19 cellular contexts compared by ENCODE assay signal in the genomic region with DNA sequence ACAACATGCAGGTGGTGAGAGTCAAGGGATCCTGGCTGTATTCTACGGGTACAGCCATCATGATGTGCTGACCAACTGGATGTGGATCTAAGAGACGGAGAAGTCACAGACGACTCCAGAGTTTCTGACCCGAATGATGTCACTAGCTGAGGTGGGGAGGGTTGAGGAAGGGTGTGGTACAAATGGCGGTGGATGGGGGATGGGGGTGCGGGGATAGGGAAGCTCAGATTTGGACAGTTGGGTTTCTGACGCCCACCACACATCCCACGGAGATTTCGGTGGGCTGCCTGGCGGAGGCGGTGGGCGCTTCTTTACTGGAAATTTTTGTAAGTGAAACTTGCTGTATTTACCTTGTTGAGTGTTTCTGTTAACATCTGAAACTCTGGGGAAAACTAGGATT.
DNase-seq lines count a peak whose midpoint lies in the region; ATAC-seq and TF ChIP-seq lines count a peak whose summit lies in the region.
"Had no signal": no experiment of that assay in that cellular context is flagged by ENCODE, and none has a peak within 500 bp of the region (broad histone marks: within the 10 kb centered on the region; RNA-seq: fewer than 3 reads in every experiment).

No MANE protein-coding gene starts in this region.

- POLR2A ChIA-PET in WTC11 (lab: Charles Lee) = no interaction called here
- POLR2A ChIA-PET in naive thymus-derived CD4-positive, alpha-beta T cell (lab: Charles Lee) = no interaction called here

- H3K4me3 ChIP-seq in naive thymus-derived CD4-positive, alpha-beta T cell (ENCODE audit: low read length) = no peak overlapping the region
- H3K4me3 ChIP-seq: BLaER1 treated with 17β-estradiol and CSF1 and Interleukin-3, amounts not matched to agents 10 nM and 100 nM; GM12878 had no signal

- H3K4me3 Mint-ChIP-seq in activated naive CD8-positive, alpha-beta T cell = peak overlapping the region; percentile 63
- H3K4me3 Mint-ChIP-seq in activated naive CD8-positive, alpha-beta T cell treated with anti-CD3 and anti-CD28 coated beads for 36 hours = no peak overlapping the region
- H3K4me3 Mint-ChIP-seq in WTC11 = peak overlapping the region; percentile 30
- peak overlapping the region in 6 of 10 donors; percentile 22 to 76 (median 36) for H3K4me3 Mint-ChIP-seq in naive thymus-derived CD4-positive, alpha-beta T cell
- peak overlapping the region; percentile 61 for H3K4me3 Mint-ChIP-seq in type B pancreatic cell

- no peak for DNase-seq in activated naive CD8-positive, alpha-beta T cell treated with anti-CD3 and anti-CD28 coated beads for 36 hours
- DNase-seq in WTC11 (ENCODE audit: low spot score) (no peak), type B pancreatic cell (ENCODE audit: extremely low spot score, unreplicated experiment) (no peak), KBM-7 (no peak), globus pallidus (ENCODE audit: low spot score) (no peak)
- no peak for DNase-seq in naive thymus-derived CD4-positive, alpha-beta T cell
- DNase-seq: DMS 273 treated with DMSO at 0.1 percent for 48 hours, GDM1, GM23248, MM.1S, NCI-H1092 treated with DMSO at 0.1 percent for 48 hours, NCI-H2081 treated with DMSO at 0.1 percent for 48 hours, NCI-H510A, Right ventricle myocardium superior had no signal

- no peaks in the 10 kb centered on the region for H3K9me3 ChIP-seq in naive thymus-derived CD4-positive, alpha-beta T cell (ENCODE audit: control insufficient read depth in 2 of 3, low read length in 3 of 3)
- H3K9me3 ChIP-seq: BLaER1 treated with 17β-estradiol and CSF1 and Interleukin-3, amounts not matched to agents 10 nM and 100 nM; Peyer's patch had no signal

- in situ Hi-C loops in KBM-7 (cut with MboI; ENCODE audit: low pct_unique_long_range_greater_than_20kb, low sequenced_read_pairs) = no loop called here

- intact Hi-C loops in naive thymus-derived CD4-positive, alpha-beta T cell (cut with micrococcal nuclease) = no loop called here

- peaks cover 36% of the 10 kb centered on the region for H3K27me3 Mint-ChIP-seq in activated naive CD8-positive, alpha-beta T cell
- H3K27me3 Mint-ChIP-seq in activated naive CD8-positive, alpha-beta T cell treated with anti-CD3 and anti-CD28 coated beads for 36 hours = peaks cover 35% of the 10 kb centered on the region
- H3K27me3 Mint-ChIP-seq in WTC11 (ENCODE audit: low read depth) (peaks cover 37% of the 10 kb centered on the region), type B pancreatic cell (peaks cover 76% of the 10 kb centered on the region)
- peaks cover 43 to 62% (median 52%) of the 10 kb centered on the region in 5 donors for H3K27me3 Mint-ChIP-seq in naive thymus-derived CD4-positive, alpha-beta T cell

- TF ChIP-seq CTCF in WTC11 (IDR thresholded peaks at IDR 0.05) (no peak), type B pancreatic cell (conservative IDR thresholded peaks at IDR 0.05) (no peak)

- H3K9me3 Mint-ChIP-seq in activated naive CD8-positive, alpha-beta T cell (ENCODE audit: low read depth) = no peaks in the 10 kb centered on the region
- no peaks in the 10 kb centered on the region for H3K9me3 Mint-ChIP-seq in activated naive CD8-positive, alpha-beta T cell treated with anti-CD3 and anti-CD28 coated beads for 36 hours
- H3K9me3 Mint-ChIP-seq in WTC11 = no peaks in the 10 kb centered on the region
- peaks cover 0 to 3% (median 0%) of the 10 kb centered on the region in 11 donors for H3K9me3 Mint-ChIP-seq in naive thymus-derived CD4-positive, alpha-beta T cell
- H3K9me3 Mint-ChIP-seq in type B pancreatic cell = no peaks in the 10 kb centered on the region

- peaks cover 0 to 3% of the 10 kb centered on the region in 2 donors for H3K4me1 ChIP-seq in naive thymus-derived CD4-positive, alpha-beta T cell (ENCODE audit: control insufficient read depth in 2 of 2, insufficient read depth in 2 of 2, low read length in 2 of 2)
- H3K4me1 ChIP-seq: BLaER1 treated with 17β-estradiol and CSF1 and Interleukin-3, amounts not matched to agents 10 nM and 100 nM had no signal

- H3K27me3 ChIP-seq in naive thymus-derived CD4-positive, alpha-beta T cell (ENCODE audit: control insufficient read depth in 2 of 2, insufficient read depth in 2 of 2, low read length in 2 of 2) = peaks cover 0 to 12% of the 10 kb centered on the region in 2 donors

- no peaks in the 10 kb centered on the region for H3K36me3 ChIP-seq in naive thymus-derived CD4-positive, alpha-beta T cell (ENCODE audit: control insufficient read depth in 2 of 3, insufficient read depth in 3 of 3, low read length in 3 of 3)
- H3K36me3 ChIP-seq: BLaER1 treated with 17β-estradiol and CSF1 and Interleukin-3, amounts not matched to agents 10 nM and 100 nM; Peyer's patch had no signal

- CTCF ChIA-PET in WTC11 (lab: Charles Lee) = interaction anchor here (1.0 to 3.5 kb wide), 5 partner anchors 15 to 187 kb away, joined by 5 to 14 read pairs (median 8); no protein-coding TSS in a partner anchor
- CTCF ChIA-PET in naive thymus-derived CD4-positive, alpha-beta T cell (lab: Charles Lee) = no interaction called here

- H3K36me3 Mint-ChIP-seq in activated naive CD8-positive, alpha-beta T cell = peaks cover 6% of the 10 kb centered on the region
- H3K36me3 Mint-ChIP-seq in activated naive CD8-positive, alpha-beta T cell treated with anti-CD3 and anti-CD28 coated beads for 36 hours = no peaks in the 10 kb centered on the region
- no peaks in the 10 kb centered on the region for H3K36me3 Mint-ChIP-seq in WTC11
- peaks cover 0 to 4% (median 0%) of the 10 kb centered on the region in 5 donors for H3K36me3 Mint-ChIP-seq in naive thymus-derived CD4-positive, alpha-beta T cell
- no peaks in the 10 kb centered on the region for H3K36me3 Mint-ChIP-seq in type B pancreatic cell

- peaks cover 7% of the 10 kb centered on the region for H3K4me1 Mint-ChIP-seq in activated naive CD8-positive, alpha-beta T cell (ENCODE audit: low read depth)
- peaks cover 2% of the 10 kb centered on the region for H3K4me1 Mint-ChIP-seq in activated naive CD8-positive, alpha-beta T cell treated with anti-CD3 and anti-CD28 coated beads for 36 hours
- H3K4me1 Mint-ChIP-seq in WTC11 = peaks cover 14% of the 10 kb centered on the region
- H3K4me1 Mint-ChIP-seq in naive thymus-derived CD4-positive, alpha-beta T cell = peaks cover 0 to 12% (median 5%) of the 10 kb centered on the region in 7 donors
- H3K4me1 Mint-ChIP-seq in type B pancreatic cell (ENCODE audit: unreplicated experiment) = no peaks in the 10 kb centered on the region

- H3K27ac Mint-ChIP-seq in activated naive CD8-positive, alpha-beta T cell = no peak overlapping the region
- H3K27ac Mint-ChIP-seq in activated naive CD8-positive, alpha-beta T cell treated with anti-CD3 and anti-CD28 coated beads for 36 hours = no peak overlapping the region
- H3K27ac Mint-ChIP-seq in WTC11 = no peak overlapping the region
- H3K27ac Mint-ChIP-seq in naive thymus-derived CD4-positive, alpha-beta T cell = no peak overlapping the region
- no peak overlapping the region for H3K27ac Mint-ChIP-seq in type B pancreatic cell

- no peak overlapping the region for H3K27ac ChIP-seq in naive thymus-derived CD4-positive, alpha-beta T cell (ENCODE audit: low read depth, low read length)
- H3K27ac ChIP-seq: BLaER1 treated with 17β-estradiol and CSF1 and Interleukin-3, amounts not matched to agents 10 nM and 100 nM; GM23248; Peyer's patch had no signal

- no peak for ATAC-seq in WTC11
- ATAC-seq in naive thymus-derived CD4-positive, alpha-beta T cell = no peak
- no peak for ATAC-seq in GM21786 (IDR thresholded peaks at IDR 0.05; ENCODE audit: unreplicated experiment)
- ATAC-seq: GM12878 had no signal

TF ChIP-seq in WTC11, 78 proteins besides CTCF, POLR2A, EP300 and RAD21:
- TF ChIP-seq, protein P1, sequence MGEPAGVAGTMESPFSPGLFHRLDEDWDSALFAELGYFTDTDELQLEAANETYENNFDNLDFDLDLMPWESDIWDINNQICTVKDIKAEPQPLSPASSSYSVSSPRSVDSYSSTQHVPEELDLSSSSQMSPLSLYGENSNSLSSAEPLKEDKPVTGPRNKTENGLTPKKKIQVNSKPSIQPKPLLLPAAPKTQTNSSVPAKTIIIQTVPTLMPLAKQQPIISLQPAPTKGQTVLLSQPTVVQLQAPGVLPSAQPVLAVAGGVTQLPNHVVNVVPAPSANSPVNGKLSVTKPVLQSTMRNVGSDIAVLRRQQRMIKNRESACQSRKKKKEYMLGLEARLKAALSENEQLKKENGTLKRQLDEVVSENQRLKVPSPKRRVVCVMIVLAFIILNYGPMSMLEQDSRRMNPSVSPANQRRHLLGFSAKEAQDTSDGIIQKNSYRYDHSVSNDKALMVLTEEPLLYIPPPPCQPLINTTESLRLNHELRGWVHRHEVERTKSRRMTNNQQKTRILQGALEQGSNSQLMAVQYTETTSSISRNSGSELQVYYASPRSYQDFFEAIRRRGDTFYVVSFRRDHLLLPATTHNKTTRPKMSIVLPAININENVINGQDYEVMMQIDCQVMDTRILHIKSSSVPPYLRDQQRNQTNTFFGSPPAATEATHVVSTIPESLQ (CRISPR knock-in tag; IDR thresholded peaks at IDR 0.05) = no peak
- TF ChIP-seq, protein P2, sequence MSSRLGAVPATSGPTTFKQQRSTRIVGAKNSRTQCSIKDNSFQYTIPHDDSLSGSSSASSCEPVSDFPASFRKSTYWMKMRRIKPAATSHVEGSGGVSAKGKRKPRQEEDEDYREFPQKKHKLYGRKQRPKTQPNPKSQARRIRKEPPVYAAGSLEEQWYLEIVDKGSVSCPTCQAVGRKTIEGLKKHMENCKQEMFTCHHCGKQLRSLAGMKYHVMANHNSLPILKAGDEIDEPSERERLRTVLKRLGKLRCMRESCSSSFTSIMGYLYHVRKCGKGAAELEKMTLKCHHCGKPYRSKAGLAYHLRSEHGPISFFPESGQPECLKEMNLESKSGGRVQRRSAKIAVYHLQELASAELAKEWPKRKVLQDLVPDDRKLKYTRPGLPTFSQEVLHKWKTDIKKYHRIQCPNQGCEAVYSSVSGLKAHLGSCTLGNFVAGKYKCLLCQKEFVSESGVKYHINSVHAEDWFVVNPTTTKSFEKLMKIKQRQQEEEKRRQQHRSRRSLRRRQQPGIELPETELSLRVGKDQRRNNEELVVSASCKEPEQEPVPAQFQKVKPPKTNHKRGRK (CRISPR knock-in tag; IDR thresholded peaks at IDR 0.05; ENCODE audit: borderline replicate concordance) = no peak
- TF ChIP-seq FOXP1 (CRISPR knock-in tag; IDR thresholded peaks at IDR 0.05; ENCODE audit: borderline replicate concordance) = no peak
- TF ChIP-seq, protein P3, sequence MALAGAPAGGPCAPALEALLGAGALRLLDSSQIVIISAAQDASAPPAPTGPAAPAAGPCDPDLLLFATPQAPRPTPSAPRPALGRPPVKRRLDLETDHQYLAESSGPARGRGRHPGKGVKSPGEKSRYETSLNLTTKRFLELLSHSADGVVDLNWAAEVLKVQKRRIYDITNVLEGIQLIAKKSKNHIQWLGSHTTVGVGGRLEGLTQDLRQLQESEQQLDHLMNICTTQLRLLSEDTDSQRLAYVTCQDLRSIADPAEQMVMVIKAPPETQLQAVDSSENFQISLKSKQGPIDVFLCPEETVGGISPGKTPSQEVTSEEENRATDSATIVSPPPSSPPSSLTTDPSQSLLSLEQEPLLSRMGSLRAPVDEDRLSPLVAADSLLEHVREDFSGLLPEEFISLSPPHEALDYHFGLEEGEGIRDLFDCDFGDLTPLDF (CRISPR knock-in tag; IDR thresholded peaks at IDR 0.05) = no peak
TF ChIP-seq in WTC11: peak in this region for 0.
